ENCODE assay signal across 32 cellular contexts in genomic region chr2:219947575-219947974, GRCh38.
DNase-seq lines count a peak whose midpoint lies in the region; ATAC-seq and TF ChIP-seq lines count a peak whose summit lies in the region.
"Had no signal": no experiment of that assay in that cellular context is flagged by ENCODE, and none has a peak within 500 bp of the region (broad histone marks: within the 10 kb centered on the region; RNA-seq: fewer than 3 reads in every experiment).

No MANE protein-coding gene starts in this region.

- H3K9me3 ChIP-seq in GM23248 (ENCODE audit: low read depth) (no peaks in the 10 kb centered on the region), OCI-LY7 (ENCODE audit: low read length) (no peaks in the 10 kb centered on the region)
- H3K9me3 ChIP-seq: esophagus squamous epithelium, heart left ventricle, upper lobe of right lung had no signal

- in situ Hi-C loops in GM23248 (cut with MboI), result no loop called here

- H3K4me2 ChIP-seq in GM23248 (ENCODE audit: unreplicated experiment), result no peak overlapping the region
- no peak overlapping the region for H3K4me2 ChIP-seq in OCI-LY7 (ENCODE audit: low read length)

- intact Hi-C loops in posterior cingulate gyrus (cut with DNase I) (no loop called here), OCI-LY7 (cut with micrococcal nuclease; ENCODE audit: unreplicated experiment) (no loop called here)

- no peak overlapping the region for H3K4me3 Mint-ChIP-seq in osteocyte (ENCODE audit: unreplicated experiment)
- H3K4me3 Mint-ChIP-seq: activated naive CD8-positive, alpha-beta T cell; activated T-helper 17 cell treated with anti-CD3 and anti-CD28 coated beads, Interleukin-2, amount 50 U/mL, for 72 hours; B cell; CD8-positive, alpha-beta memory T cell; IgD-negative memory B cell; naive thymus-derived CD4-positive, alpha-beta T cell; WTC11 had no signal

- peaks cover 4% of the 10 kb centered on the region for H3K9me3 Mint-ChIP-seq in osteocyte (ENCODE audit: unreplicated experiment)
- H3K9me3 Mint-ChIP-seq: activated T-helper 17 cell treated with anti-CD3 and anti-CD28 coated beads, Interleukin-2, amount 50 U/mL, for 72 hours had no signal

- POLR2A ChIA-PET in OCI-LY7 (lab: Charles Lee), result interaction anchor here (0.9 kb wide), 1 partner anchor 61 kb away, joined by 3 read pairs; no protein-coding TSS in a partner anchor

- H4K20me1 ChIP-seq in GM23248 (ENCODE audit: insufficient read depth) (no peaks in the 10 kb centered on the region), OCI-LY7 (ENCODE audit: insufficient read depth, low read length) (no peaks in the 10 kb centered on the region)

- no peaks in the 10 kb centered on the region for H3K9me2 ChIP-seq in GM23248 (ENCODE audit: insufficient read depth)
- no peaks in the 10 kb centered on the region for H3K9me2 ChIP-seq in OCI-LY7 (ENCODE audit: insufficient read depth, low read length)

- H3K36me3 Mint-ChIP-seq in osteocyte (ENCODE audit: unreplicated experiment), result no peaks in the 10 kb centered on the region
- H3K36me3 Mint-ChIP-seq: activated naive CD8-positive, alpha-beta T cell; CD8-positive, alpha-beta memory T cell; IgD-negative memory B cell; naive thymus-derived CD4-positive, alpha-beta T cell; WTC11 had no signal

- H3K79me2 ChIP-seq in GM23248 (ENCODE audit: insufficient read depth) (no peaks in the 10 kb centered on the region), OCI-LY7 (ENCODE audit: insufficient read depth, low read depth, low read length) (no peaks in the 10 kb centered on the region)

- H3K9ac ChIP-seq in GM23248, result no peak overlapping the region

- DNase-seq in GM23248, result peak; percentile 68
- peak; percentile 59 for DNase-seq in M059J (ENCODE audit: low read depth)
- peak; percentile 65 for DNase-seq in dedifferentiated amniotic fluid mesenchymal stem cell (ENCODE audit: extremely low spot score)
- DNase-seq in osteocyte (ENCODE audit: extremely low spot score, unreplicated experiment), result no peak
- DNase-seq in NAMALWA (ENCODE audit: low spot score), result no peak
- DNase-seq in posterior cingulate gyrus, result no peak
- no peak for DNase-seq in OCI-LY7 (ENCODE audit: low spot score)
- DNase-seq: activated CD4-positive, alpha-beta T cell treated with anti-CD3 and anti-CD28 coated beads, Interleukin-2, amount 50 U/mL, for 4 hours; activated CD8-positive, alpha-beta memory T cell treated with anti-CD3 and anti-CD28 coated beads, Interleukin-2, amount 50 U/mL, for 4 hours; CD8-positive, alpha-beta memory T cell; esophagus squamous epithelium; GDM1; GOT3; heart left ventricle; mesendoderm; naive thymus-derived CD4-positive, alpha-beta T cell; NCI-H1417; NCI-H2081; NCI-H345; nucleus accumbens; stimulated activated CD4-positive, alpha-beta T cell treated with anti-CD3 and anti-CD28 coated beads, Interleukin-1b, Interleukin-23, amount 100 ng/mL, for 48 hours; T-helper 9 cell; upper lobe of right lung had no signal

- CTCF ChIA-PET in OCI-LY7 (lab: Charles Lee; ENCODE audit: unreplicated experiment), result no interaction called here

- no peak for TF ChIP-seq CTCF in osteocyte (IDR thresholded peaks at IDR 0.05)
- no peak for TF ChIP-seq CTCF in OCI-LY7 (conservative IDR thresholded peaks at IDR 0.05; ENCODE audit: low read length)

- H3K27ac ChIP-seq in GM23248 (no peak overlapping the region), OCI-LY7 (ENCODE audit: low read depth, low read length, poor library complexity, severe bottlenecking) (no peak overlapping the region)
- H3K27ac ChIP-seq: esophagus squamous epithelium, heart left ventricle, skin epidermis, upper lobe of right lung had no signal

- H3F3A ChIP-seq in GM23248 (ENCODE audit: insufficient read depth), result no peaks in the 10 kb centered on the region

- H3K4me1 ChIP-seq in GM23248 (ENCODE audit: insufficient read depth) (peaks cover 9% of the 10 kb centered on the region; the same call in 1 of the 2 replicates), OCI-LY7 (ENCODE audit: insufficient read depth, low read length, poor library complexity, severe bottlenecking) (no peaks in the 10 kb centered on the region)
- H3K4me1 ChIP-seq: esophagus squamous epithelium, heart left ventricle, upper lobe of right lung had no signal

- 32 to 35% methylated on average over 3 of the region's 3 CpGs for WGBS in GM23248 (ENCODE audit: low coverage in 1 of 2, low lambda C conversion rate in 2 of 2, missing lambda C conversion rate in 2 of 2), 2 experiments

- H3K27me3 Mint-ChIP-seq in osteocyte (ENCODE audit: unreplicated experiment), result no peaks in the 10 kb centered on the region
- H3K27me3 Mint-ChIP-seq: B cell had no signal

- no peak overlapping the region for H3K4me3 ChIP-seq in GM23248
- H3K4me3 ChIP-seq in OCI-LY7 (ENCODE audit: low read depth, low read length, poor library complexity, severe bottlenecking), result no peak overlapping the region
- H3K4me3 ChIP-seq: esophagus squamous epithelium, heart left ventricle, skin epidermis, upper lobe of right lung had no signal

- H2AFZ ChIP-seq in GM23248 (no peak overlapping the region), OCI-LY7 (ENCODE audit: low read length) (no peak overlapping the region)

- H3K4me1 Mint-ChIP-seq in osteocyte (ENCODE audit: unreplicated experiment), result peaks cover 24% of the 10 kb centered on the region
- H3K4me1 Mint-ChIP-seq: activated T-helper 17 cell treated with anti-CD3 and anti-CD28 coated beads, Interleukin-2, amount 50 U/mL, for 72 hours; B cell; CD8-positive, alpha-beta memory T cell; IgD-negative memory B cell; naive thymus-derived CD4-positive, alpha-beta T cell had no signal

- H3K36me3 ChIP-seq in GM23248 (ENCODE audit: low read depth), result no peaks in the 10 kb centered on the region
- H3K36me3 ChIP-seq in OCI-LY7 (ENCODE audit: insufficient read depth, low read length), result no peaks in the 10 kb centered on the region
- H3K36me3 ChIP-seq: esophagus squamous epithelium, heart left ventricle, upper lobe of right lung had no signal

- peak overlapping the region; percentile 52 for H3K27ac Mint-ChIP-seq in osteocyte (ENCODE audit: unreplicated experiment)
- H3K27ac Mint-ChIP-seq: activated naive CD8-positive, alpha-beta T cell; activated T-helper 17 cell treated with anti-CD3 and anti-CD28 coated beads, Interleukin-2, amount 50 U/mL, for 72 hours; B cell; CD8-positive, alpha-beta memory T cell; IgD-negative memory B cell; naive thymus-derived CD4-positive, alpha-beta T cell; WTC11 had no signal

- BruUV-seq in OCI-LY7 (replicated peaks; lab: Mats Ljungman, UMichigan), result no TSS peak

- ATAC-seq in HG03469 (IDR thresholded peaks at IDR 0.05; ENCODE audit: unreplicated experiment), result no peak
- ATAC-seq: activated T-helper 17 cell treated with anti-CD3 and anti-CD28 coated beads, Interleukin-2, amount 50 U/mL, for 72 hours; heart left ventricle; left lobe of liver; naive thymus-derived CD4-positive, alpha-beta T cell; Right ventricle myocardium inferior; upper lobe of right lung; WTC11 had no signal

- 0 out of 2 replicates have a peak, but pooled peaks cover 6% of the 10 kb centered on the region for H3K27me3 ChIP-seq in GM23248 (replicated peaks; ENCODE audit: insufficient read depth)
- H3K27me3 ChIP-seq: esophagus squamous epithelium, heart left ventricle, upper lobe of right lung had no signal

Comparison
In these comparisons a context has a peak if more than half of its experiments do, and no peak if none do; other contexts are left out.
1. DNase-seq: peak in GM23248 (single experiment), M059J (single experiment) and dedifferentiated amniotic fluid mesenchymal stem cell (single experiment); none in osteocyte (single experiment), NAMALWA (single experiment), posterior cingulate gyrus (0 of 10) and OCI-LY7 (single experiment).